8 cellular contexts compared by ENCODE assay signal in the genomic region with DNA sequence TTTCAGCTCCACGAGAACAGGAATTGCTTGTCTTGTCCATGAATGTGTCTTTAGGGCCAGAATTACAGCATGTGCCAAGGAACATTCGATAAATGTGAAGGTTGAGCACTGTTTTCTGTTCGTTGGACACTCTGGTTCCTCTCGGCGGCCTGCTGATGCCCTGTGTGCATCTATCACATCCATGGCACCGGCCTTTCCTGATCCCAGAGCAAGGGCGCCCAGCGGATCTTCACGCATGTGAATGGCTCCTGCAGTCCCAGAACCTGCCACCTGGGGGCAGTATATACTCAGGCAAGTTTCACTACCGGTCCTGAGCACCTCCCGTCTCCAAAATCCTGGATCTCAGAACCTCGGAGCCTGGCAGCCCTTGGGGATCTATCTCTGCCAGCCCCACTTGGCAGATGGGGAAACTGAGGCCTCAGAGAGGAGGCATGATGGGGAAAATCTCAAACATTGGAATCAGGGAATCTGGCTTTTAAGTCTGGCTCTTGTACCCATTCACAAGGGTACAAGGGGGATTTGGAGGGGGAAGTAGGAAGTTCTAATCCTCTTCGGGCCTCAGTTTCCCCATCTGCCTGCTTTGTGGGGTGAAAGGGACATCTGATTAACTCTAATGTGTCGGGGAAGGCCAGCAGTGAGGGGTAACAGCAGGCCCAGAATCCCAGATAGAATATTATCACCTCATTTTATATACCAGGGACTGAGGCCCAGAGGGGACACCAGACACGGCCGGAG. TPM values are rescaled to one million over a fixed set of nuclear protein-coding genes. Genes with fewer than 3 reads are reported as not detected.
DNase-seq lines count a peak whose midpoint lies in the region; ATAC-seq, FAIRE-seq and TF ChIP-seq lines count a peak whose summit lies in the region.

No MANE protein-coding gene starts in this region.

- DNase-seq in DMS153 (lab: John Stamatoyannopoulos, UW) (peak; percentile 72), RCC 7860 (ENCODE audit: low spot score) (peak; percentile 66), fibroblast of mammary gland (ENCODE audit: low read depth) (peak; percentile 84), neural crest cell (ENCODE audit: low read depth, low spot score) (peak; percentile 99), stomach (peak; percentile 99)
- DNase-seq in activated T-cell treated with anti-CD3 and anti-CD28 coated beads, Interleukin-2, amount 50 U/mL, for 48 hours, result peak; percentile 94 to 97

- no peaks in the 10 kb centered on the region for H3K9me3 Mint-ChIP-seq in neural crest cell

- no peak for TF ChIP-seq POLR2A in stomach (IDR thresholded peaks at IDR 0.05)

- peaks cover 10% of the 10 kb centered on the region for H3K27me3 Mint-ChIP-seq in neural crest cell (ENCODE audit: low read depth)

- H3K4me1 Mint-ChIP-seq in neural crest cell, result peaks cover 3% of the 10 kb centered on the region

- H3K27me3 ChIP-seq in stomach, result no peaks in the 10 kb centered on the region

- H3K9me3 ChIP-seq in stomach, result no peaks in the 10 kb centered on the region

- 10 to 17% (median 13%) methylated on average over 11 to 16 of the region's 16 CpGs for WGBS in stomach, 5 donors

- H3K4me3 ChIP-seq in fibroblast of mammary gland (ENCODE audit: control insufficient read depth, low read depth, low read length) (no peak overlapping the region), stomach (no peak overlapping the region)

- no peaks in the 10 kb centered on the region for H3K36me3 Mint-ChIP-seq in neural crest cell (ENCODE audit: low read depth)

- no peaks in the 10 kb centered on the region for H3K36me3 ChIP-seq in stomach

- ATAC-seq in GM21447 (IDR thresholded peaks at IDR 0.05; ENCODE audit: unreplicated experiment), result no peak

- intact Hi-C loops in stomach (cut with DNase I; ENCODE audit: low total_unique reads), result loop anchor here (2.0 to 5.0 kb wide), 2 partner anchors 276 to 391 kb away; no protein-coding TSS in a partner anchor

- TF ChIP-seq CTCF in LNCAP (IDR thresholded peaks at IDR 0.05) (peak; percentile 95), fibroblast of mammary gland (conservative IDR thresholded peaks at IDR 0.05; ENCODE audit: control insufficient read depth, insufficient read depth, low read depth, low read length) (peak; percentile 92), neural crest cell (conservative IDR thresholded peaks at IDR 0.05) (peak; percentile 98), stomach (IDR thresholded peaks at IDR 0.05) (peak in 6 of 7 experiments; percentile 91 to 99 (median 98))

- H3K27ac Mint-ChIP-seq in neural crest cell (ENCODE audit: unreplicated experiment), result no peak overlapping the region

- no peak for TF ChIP-seq EP300 in stomach (IDR thresholded peaks at IDR 0.05)

- no peak for FAIRE-seq in RCC 7860 (lab: Jason Lieb, UNC)

- peak overlapping the region in 2 of 5 donors; percentile 60 to 98 for H3K27ac ChIP-seq in stomach

- peak overlapping the region; percentile 82 for H3K4me3 Mint-ChIP-seq in neural crest cell

- H3K4me1 ChIP-seq in stomach, result peaks cover 10 to 31% (median 20%) of the 10 kb centered on the region in 4 donors

RNA-seq across cellular contexts. Expression of a gene that starts 4.3 kb away (rescaled TPM):
- total RNA-seq in neural crest cell (7.6 and 7.8 TPM in 2 replicates), stomach (100 to 1,000 TPM in 2 of 5 donors, 10 to 100 TPM in 3; 21.1 to 200 (median 37.1) TPM)
- polyA plus RNA-seq in stomach, result 10 to 100 TPM; 24.5 to 41.5 (median 30.2) TPM

RNA-seq across cellular contexts. Expression of a gene that starts 32.8 kb away (rescaled TPM):
- total RNA-seq in neural crest cell (26.1 and 29.1 TPM in 2 replicates), stomach (10 to 100 TPM in 3 of 5 donors, 1 to 10 TPM in 2; 1.8 to 79.4 (median 19.4) TPM)
- polyA plus RNA-seq in stomach, result 10 to 100 TPM; 10.5 to 28.7 (median 15.5) TPM
